Comparison of ENCODE assay signal across 1 cellular context in the genomic region with DNA sequence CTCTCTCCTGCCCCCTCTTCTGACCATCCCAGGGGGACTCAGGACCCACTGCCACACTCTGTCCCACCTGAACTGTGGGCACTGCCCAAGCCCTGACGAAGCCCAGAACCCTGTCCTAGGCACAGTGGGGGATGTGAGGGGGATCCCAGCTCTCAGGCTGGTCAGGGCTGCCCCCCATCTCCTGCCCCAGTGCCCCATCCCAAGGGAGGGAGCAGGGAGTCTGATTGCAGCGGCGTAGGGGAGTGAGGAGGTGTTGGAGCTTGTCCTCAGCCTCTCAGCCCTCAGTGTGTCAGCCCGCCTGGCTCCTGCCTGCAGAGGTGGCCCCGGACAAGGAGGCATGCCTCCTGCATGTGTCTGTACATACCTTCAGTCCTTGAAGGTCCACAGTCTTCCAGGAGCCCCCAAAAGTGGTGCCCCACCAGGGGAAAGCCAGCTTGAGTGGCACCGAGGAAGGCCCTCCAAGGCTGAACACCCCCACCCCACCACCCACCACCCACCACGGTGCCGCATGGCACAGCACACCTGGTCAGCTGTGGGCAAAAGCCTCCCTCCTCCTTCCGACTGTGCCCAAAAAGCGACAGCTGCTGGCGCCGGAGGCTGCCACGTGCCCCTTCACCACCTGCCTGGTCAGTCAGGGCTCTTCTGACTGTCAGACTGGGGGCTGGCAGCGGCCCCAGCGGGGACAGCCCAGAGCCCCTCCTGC.
TF ChIP-seq lines count a peak whose summit lies in the region.

No MANE protein-coding gene starts in this region.

TF ChIP-seq in GM23338, 12 proteins besides CTCF, POLR2A, EP300 and RAD21 (continued from another document):
- no peak for TF ChIP-seq JUNB (IDR thresholded peaks at IDR 0.05; ENCODE audit: unreplicated experiment)
- no peak for TF ChIP-seq STAT1 (IDR thresholded peaks at IDR 0.05; ENCODE audit: unreplicated experiment)
- no peak for TF ChIP-seq POLR2AphosphoS5 (IDR thresholded peaks at IDR 0.05; ENCODE audit: low read depth)
- TF ChIP-seq EZH2phosphoT487 (IDR thresholded peaks at IDR 0.05; ENCODE audit: unreplicated experiment), result no peak
- TF ChIP-seq ZNF114 (CRISPR knock-in tag; IDR thresholded peaks at IDR 0.05), result no peak
- TF ChIP-seq, protein P1, sequence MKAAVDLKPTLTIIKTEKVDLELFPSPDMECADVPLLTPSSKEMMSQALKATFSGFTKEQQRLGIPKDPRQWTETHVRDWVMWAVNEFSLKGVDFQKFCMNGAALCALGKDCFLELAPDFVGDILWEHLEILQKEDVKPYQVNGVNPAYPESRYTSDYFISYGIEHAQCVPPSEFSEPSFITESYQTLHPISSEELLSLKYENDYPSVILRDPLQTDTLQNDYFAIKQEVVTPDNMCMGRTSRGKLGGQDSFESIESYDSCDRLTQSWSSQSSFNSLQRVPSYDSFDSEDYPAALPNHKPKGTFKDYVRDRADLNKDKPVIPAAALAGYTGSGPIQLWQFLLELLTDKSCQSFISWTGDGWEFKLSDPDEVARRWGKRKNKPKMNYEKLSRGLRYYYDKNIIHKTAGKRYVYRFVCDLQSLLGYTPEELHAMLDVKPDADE (IDR thresholded peaks at IDR 0.05), result no peak
- no peak for TF ChIP-seq EZH2 (IDR thresholded peaks at IDR 0.05; ENCODE audit: low read depth, unreplicated experiment)
TF ChIP-seq in GM23338: peak in this region for 0.
